ENCODE assay signal across 12 cellular contexts in the genomic region with DNA sequence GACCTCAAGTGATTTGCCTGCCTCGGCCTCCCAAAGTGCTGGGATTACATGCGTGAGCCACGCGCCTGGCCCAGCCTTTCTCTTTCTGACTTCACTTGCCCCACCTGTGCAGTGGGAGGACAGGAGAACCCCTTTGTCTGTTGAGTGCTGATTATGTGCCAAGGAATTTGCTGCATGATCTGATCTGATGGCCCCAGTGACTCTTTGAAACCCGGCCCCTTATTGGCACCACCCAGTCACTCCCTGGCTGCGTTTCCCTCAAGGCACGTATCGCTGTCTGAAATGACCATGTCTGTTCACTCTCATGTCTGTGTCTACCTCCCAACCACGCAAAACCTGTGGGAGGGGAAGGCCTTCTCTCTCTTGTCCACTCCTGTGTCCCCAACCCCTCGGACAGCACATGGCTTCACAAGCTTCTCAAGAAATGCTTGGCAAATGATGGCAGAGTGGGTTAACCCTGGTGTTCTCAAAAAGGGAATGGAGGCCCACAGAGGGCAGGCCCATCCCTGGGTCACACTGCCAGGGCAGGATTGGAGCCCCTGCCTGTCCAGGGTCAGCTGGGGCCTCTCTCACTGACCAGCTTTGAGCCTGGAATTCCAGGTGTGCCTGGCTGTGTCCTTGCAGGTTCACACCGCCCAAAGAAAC. TPM values are rescaled to one million over a fixed set of nuclear protein-coding genes. Genes with fewer than 3 reads are reported as not detected.
A peak's percentile ranks its signal among the peaks of the same experiment; 100 is the strongest.
DNase-seq lines count a peak whose midpoint lies in the region; ATAC-seq, FAIRE-seq and TF ChIP-seq lines count a peak whose summit lies in the region.
"Had no signal": no experiment of that assay in that cellular context is flagged by ENCODE, and none has a peak within 500 bp of the region (broad histone marks: within the 10 kb centered on the region; RNA-seq: fewer than 3 reads in every experiment).

No MANE protein-coding gene starts in this region.

- no peaks in the 10 kb centered on the region for H3K36me3 ChIP-seq in K562 (ENCODE audit: control insufficient read depth, insufficient read depth, low read length)
- H3K36me3 ChIP-seq in left lung = no peaks in the 10 kb centered on the region

- H3K4me1 Mint-ChIP-seq in HFFc6 (ENCODE audit: low read depth) = peaks cover 50% of the 10 kb centered on the region
- peaks cover 42% of the 10 kb centered on the region for H3K4me1 Mint-ChIP-seq in stimulated activated effector memory CD8-positive, alpha-beta T cell treated with anti-CD3 and anti-CD28 coated beads, Interleukin-12 subunit alpha, Interleukin-12 subunit beta, amount 100 ng/mL, for 72 hours

- intact Hi-C loops in K562 (cut with micrococcal nuclease) = no loop called here
- intact Hi-C loops in left lung (cut with DNase I) = no loop called here

- peaks cover 8% of the 10 kb centered on the region for H3K27me3 Mint-ChIP-seq in HFFc6 (ENCODE audit: insufficient read depth)
- H3K27me3 Mint-ChIP-seq: activated T-cell treated with anti-CD3 and anti-CD28 coated beads, Interleukin-2, amount 50 U/mL, for 24 hours had no signal

- H3K27ac ChIP-seq in K562 (ENCODE audit: extremely low read depth, low read depth, low read length) (no peak overlapping the region), left lung (peak overlapping the region; percentile 90 to 91)

- H4K20me1 ChIP-seq in K562 (replicated peaks; ENCODE audit: control insufficient read depth, insufficient read depth, low read length) = peaks cover 18% of the 10 kb centered on the region

- peaks cover 9% of the 10 kb centered on the region; the same call in 1 of the 3 replicates for H3K79me2 ChIP-seq in K562 (ENCODE audit: control insufficient read depth, insufficient read depth, low read length)

- no peak for ATAC-seq in K562
- ATAC-seq in left lung = no peak
- no peak for ATAC-seq in stimulated activated effector memory CD8-positive, alpha-beta T cell treated with anti-CD3 and anti-CD28 coated beads, Interleukin-12 subunit alpha, Interleukin-12 subunit beta, amount 100 ng/mL, for 72 hours
- ATAC-seq in HG03108 (IDR thresholded peaks at IDR 0.05; ENCODE audit: unreplicated experiment) = no peak
- no peak for ATAC-seq in HG02759 (IDR thresholded peaks at IDR 0.05; ENCODE audit: unreplicated experiment)

- no peak overlapping the region for H2AFZ ChIP-seq in K562 (ENCODE audit: low read depth, low read length)

- DNase-seq in HFFc6 = no peak
- DNase-seq in K562 (ENCODE audit: extremely low read depth in 1 of 4, low spot score in 3 of 4) = no peak
- no peak for DNase-seq in left lung
- no peak for DNase-seq in stimulated activated effector memory CD8-positive, alpha-beta T cell treated with anti-CD3 and anti-CD28 coated beads, Interleukin-12 subunit alpha, Interleukin-12 subunit beta, amount 100 ng/mL, for 72 hours (ENCODE audit: low spot score in 2 of 2)
- DNase-seq in RPMI8226 = no peak
- no peak for DNase-seq in D341Med (ENCODE audit: low spot score)
- DNase-seq: activated T-cell treated with anti-CD3 and anti-CD28 coated beads, Interleukin-2, amount 50 U/mL, for 24 hours; MM.1S had no signal

- no peak for TF ChIP-seq POLR2A in K562 (conservative IDR thresholded peaks at IDR 0.05)

- in situ Hi-C loops in K562 (cut with MboI) = no loop called here

- TF ChIP-seq CTCF in HFFc6 (IDR thresholded peaks at IDR 0.05) = no peak
- TF ChIP-seq CTCF in K562 (IDR thresholded peaks at IDR 0.05 in 2 of 3, conservative IDR thresholded peaks at IDR 0.05 in 1 of 3; ENCODE audit: insufficient read depth in 2 of 3, low read depth in 1 of 3, low read length in 3 of 3) = no peak
- no peak for TF ChIP-seq CTCF in left lung (IDR thresholded peaks at IDR 0.05)

- H3K27me3 ChIP-seq in K562 (ENCODE audit: control insufficient read depth in 2 of 2, insufficient read depth in 2 of 2, low read length in 2 of 2) (no peaks in the 10 kb centered on the region; a peak in 1 of 5 replicates), left lung (no peaks in the 10 kb centered on the region)

- POLR2A ChIA-PET in K562 (lab: Yijun Ruan, JAX) = interaction anchor here (0.5 to 0.6 kb wide), 2 partner anchors 34 to 140 kb away, joined by 3 read pairs; no protein-coding TSS in a partner anchor

- H3K4me3 Mint-ChIP-seq in HFFc6 = peak overlapping the region; percentile 24; the same call in 1 of the 2 replicates
- no peak overlapping the region for H3K4me3 Mint-ChIP-seq in stimulated activated effector memory CD8-positive, alpha-beta T cell treated with anti-CD3 and anti-CD28 coated beads, Interleukin-12 subunit alpha, Interleukin-12 subunit beta, amount 100 ng/mL, for 72 hours
- H3K4me3 Mint-ChIP-seq: activated T-cell treated with anti-CD3 and anti-CD28 coated beads, Interleukin-2, amount 50 U/mL, for 24 hours had no signal

- H3K9me3 ChIP-seq in K562 (replicated peaks; ENCODE audit: control insufficient read depth, insufficient read depth, low read depth, low read length) (no peaks in the 10 kb centered on the region), left lung (no peaks in the 10 kb centered on the region)

- H3K9me3 Mint-ChIP-seq in HFFc6 = no peaks in the 10 kb centered on the region
- no peaks in the 10 kb centered on the region for H3K9me3 Mint-ChIP-seq in stimulated activated effector memory CD8-positive, alpha-beta T cell treated with anti-CD3 and anti-CD28 coated beads, Interleukin-12 subunit alpha, Interleukin-12 subunit beta, amount 100 ng/mL, for 72 hours
- H3K9me3 Mint-ChIP-seq: activated T-cell treated with anti-CD3 and anti-CD28 coated beads, Interleukin-2, amount 50 U/mL, for 24 hours had no signal

- CTCF ChIA-PET in K562 (lab: Yijun Ruan, JAX; ENCODE audit: low intra/inter-chr PET ratio) = no interaction called here

- TF ChIP-seq RAD21 in K562 (CRISPR knock-in tag; conservative IDR thresholded peaks at IDR 0.05 in 1 of 2, IDR thresholded peaks at IDR 0.05 in 1 of 2) = no peak

- no peak overlapping the region for H3K4me2 ChIP-seq in K562 (ENCODE audit: insufficient read depth, low read length)

- no peak overlapping the region for H3K9ac ChIP-seq in K562 (ENCODE audit: insufficient read depth in 1 of 2, low read depth in 2 of 2, low read length in 2 of 2)

- H3K4me3 ChIP-seq in K562 (no peak overlapping the region), left lung (no peak overlapping the region)

- peaks cover 6% of the 10 kb centered on the region; the same call in 1 of the 2 replicates for H3K36me3 Mint-ChIP-seq in HFFc6 (ENCODE audit: low read depth)
- H3K36me3 Mint-ChIP-seq in stimulated activated effector memory CD8-positive, alpha-beta T cell treated with anti-CD3 and anti-CD28 coated beads, Interleukin-12 subunit alpha, Interleukin-12 subunit beta, amount 100 ng/mL, for 72 hours = no peaks in the 10 kb centered on the region

- no peak for TF ChIP-seq EP300 in K562 (IDR thresholded peaks at IDR 0.05; ENCODE audit: low read length)

- no peaks in the 10 kb centered on the region for H3K9me1 ChIP-seq in K562 (ENCODE audit: control insufficient read depth, insufficient read depth, low read length)

- no TSS peak for BruUV-seq in K562 (replicated peaks; lab: Mats Ljungman, UMichigan)

- 70% methylated on average over 8 of the region's 11 CpGs for WGBS in K562 (ENCODE audit: insufficient coverage, low coverage, missing lambda C conversion rate)

- no peak for FAIRE-seq in K562 (lab: Jason Lieb, UNC)
- FAIRE-seq: D721Med, GM12891 had no signal

- H3K4me1 ChIP-seq in K562 (replicated peaks in 1 of 2; ENCODE audit: control insufficient read depth in 2 of 2, insufficient read depth in 2 of 2, low read length in 2 of 2) (peaks cover 32 to 42% of the 10 kb centered on the region in 2 experiments), left lung (peaks cover 53 to 97% of the 10 kb centered on the region in 2 donors)

- H3K27ac Mint-ChIP-seq in HFFc6 = peak overlapping the region; percentile 79
- peak overlapping the region; percentile 50 for H3K27ac Mint-ChIP-seq in stimulated activated effector memory CD8-positive, alpha-beta T cell treated with anti-CD3 and anti-CD28 coated beads, Interleukin-12 subunit alpha, Interleukin-12 subunit beta, amount 100 ng/mL, for 72 hours
- H3K27ac Mint-ChIP-seq: activated T-cell treated with anti-CD3 and anti-CD28 coated beads, Interleukin-2, amount 50 U/mL, for 24 hours had no signal

TF ChIP-seq in K562, 482 proteins besides CTCF, POLR2A, EP300 and RAD21:
- no peak for TF ChIP-seq FOXJ3 (CRISPR knock-in tag; IDR thresholded peaks at IDR 0.05)
- TF ChIP-seq CBFA2T3 (IDR thresholded peaks at IDR 0.05) = peak; percentile 30; the same call in 1 of the 2 replicates
- TF ChIP-seq ZNF316 (IDR thresholded peaks at IDR 0.05) = peak; percentile 18; the same call in 1 of the 2 replicates

RNA-seq across cellular contexts. Expression of a gene that starts 21.9 kb away (rescaled TPM):
- 10 to 100 TPM; 66.5 to 81.1 (median 71.4) TPM for total RNA-seq in HFFc6 (2021; fragmentation: NEBNext Ultra II Directional; extraction: Animal tissue kit (Norgen Biotek cat#: 25700))
- total RNA-seq in K562 (2011; cell fraction: chromatin; rRNA removed; ENCODE audit: low replicate concordance) = 11.0 and 26.4 TPM in 2 replicates
- 6.4 and 7.7 TPM in 2 replicates for total RNA-seq in K562 (2011; cell fraction: nucleolus; rRNA removed)
- 8.4 and 9.9 TPM in 2 replicates for total RNA-seq in K562 (2011; cell fraction: nucleoplasm; rRNA removed)
- total RNA-seq in K562 (2014; rRNA removed) (8.0 and 11.4 TPM in 2 replicates), K562 (2014; rRNA removed; fragmentation: Illumina TruSeq; extraction: Trizol) (6.1 and 6.9 TPM in 2 replicates), K562 (2015; rRNA removed; fragmentation: Illumina TruSeq; extraction: Trizol) (7.9 and 8.4 TPM in 2 replicates), K562 (2021) (19.0 and 19.7 TPM in 2 replicates), left lung (100 to 1,000 TPM; 104 to 132 TPM)
- polyA plus RNA-seq in K562 (2011; rRNA removed) (12.1 and 27.8 TPM in 2 replicates), K562 (2014; fragmentation: Illumina TruSeq; extraction: Trizol) (12.5 and 12.9 TPM in 2 replicates), K562 (2014; fragmentation: Nextera tagmentation; extraction: Ambion mirVana) (1 to 10 TPM; 3.1 to 3.5 TPM), K562 (2014; rRNA removed) (9.5 and 13.1 TPM in 2 replicates)
- polyA plus RNA-seq in K562 (2011; cell fraction: cytosol; rRNA removed) = 20.4 and 25.6 TPM in 2 replicates
- polyA plus RNA-seq in K562 (2011; cell fraction: nucleus; rRNA removed) = 13.6 and 24.6 TPM in 2 replicates
- 8.5 and 12.5 TPM in 2 replicates for polyA plus RNA-seq in K562 (2012)
- 24.9 and 49.3 TPM in 2 replicates for polyA minus RNA-seq in K562 (2011; rRNA and poly(A)+ RNA removed)
- 10.0 and 18.9 TPM in 2 replicates for polyA minus RNA-seq in K562 (2011; cell fraction: cytosol; rRNA and poly(A)+ RNA removed)
- 4.8 and 27.3 TPM in 2 replicates for polyA minus RNA-seq in K562 (2011; cell fraction: nucleus; rRNA and poly(A)+ RNA removed)
